Comparison of ENCODE assay signal across 13 cellular contexts in genomic region chr7:143126146-143126545, GRCh38. TPM values are rescaled to one million over a fixed set of nuclear protein-coding genes. Genes with fewer than 3 reads are reported as not detected.
DNase-seq lines count a peak whose midpoint lies in the region; ATAC-seq and TF ChIP-seq lines count a peak whose summit lies in the region.
"Had no signal": no experiment of that assay in that cellular context is flagged by ENCODE, and none has a peak within 500 bp of the region (broad histone marks: within the 10 kb centered on the region; RNA-seq: fewer than 3 reads in every experiment).

No MANE protein-coding gene starts in this region.

- H3K27ac Mint-ChIP-seq in CD14-positive monocyte (peak overlapping the region; percentile 38 to 88 (median 65)), naive B cell (peak overlapping the region in 2 of 6 donors; percentile 4 to 25)
- H3K27ac Mint-ChIP-seq: activated naive CD4-positive, alpha-beta T cell treated with anti-CD3 and anti-CD28 coated beads for 36 hours; mesothelial cell of epicardium had no signal

- peaks cover 2 to 5% of the 10 kb centered on the region in 2 donors for H3K36me3 Mint-ChIP-seq in CD14-positive monocyte
- H3K36me3 Mint-ChIP-seq in naive B cell: no peaks in the 10 kb centered on the region

- peaks cover 10 to 38% (median 26%) of the 10 kb centered on the region in 7 donors for H3K9me3 Mint-ChIP-seq in CD14-positive monocyte
- H3K9me3 Mint-ChIP-seq in naive B cell: peaks cover 0 to 27% (median 18%) of the 10 kb centered on the region in 7 donors

- TF ChIP-seq CTCF in CD14-positive monocyte (IDR thresholded peaks at IDR 0.05): no peak

- ATAC-seq in naive B cell (ENCODE audit: low read depth in 2 of 2) (peak; percentile 86 to 95), HG03175 (IDR thresholded peaks at IDR 0.05; ENCODE audit: unreplicated experiment) (no peak)
- ATAC-seq: HCT116 had no signal

- intact Hi-C loops in CD14-positive monocyte (cut with micrococcal nuclease): loop anchor here (5.0 kb wide), 2 partner anchors 76 to 81 kb away; no protein-coding TSS in a partner anchor

- H3K4me1 Mint-ChIP-seq in CD14-positive monocyte: peaks cover 43% of the 10 kb centered on the region
- peaks cover 30 to 37% (median 32%) of the 10 kb centered on the region in 3 donors for H3K4me1 Mint-ChIP-seq in naive B cell

- H3K27me3 Mint-ChIP-seq in CD14-positive monocyte (ENCODE audit: low read depth in 3 of 3) (no peaks in the 10 kb centered on the region), naive B cell (no peaks in the 10 kb centered on the region)

- H3K4me3 Mint-ChIP-seq in CD14-positive monocyte (no peak overlapping the region), naive B cell (no peak overlapping the region)
- H3K4me3 Mint-ChIP-seq: activated naive CD4-positive, alpha-beta T cell treated with anti-CD3 and anti-CD28 coated beads for 36 hours; mesothelial cell of epicardium had no signal

- DNase-seq in CD14-positive monocyte (ENCODE audit: low spot score) (no peak), NOMO-1 treated with DMSO at 0.1 percent for 48 hours (lab: John Stamatoyannopoulos, UW; ENCODE audit: unreplicated experiment) (peak; percentile 89), dedifferentiated amniotic fluid mesenchymal stem cell (ENCODE audit: extremely low spot score) (peak; percentile 80), naive B cell (peak; percentile 27), mucosa of gallbladder (ENCODE audit: low spot score) (no peak)
- DNase-seq in stimulated activated CD8-positive, alpha-beta memory T cell treated with anti-CD3 and anti-CD28 coated beads, Interleukin-4, amount 100 ng/mL, for 48 hours: no peak
- DNase-seq in stimulated activated CD4-positive, alpha-beta T cell treated with anti-CD3 and anti-CD28 coated beads, Interleukin-4, amount 100 ng/mL, for 24 hours: no peak
- DNase-seq: activated naive CD4-positive, alpha-beta T cell treated with anti-CD3 and anti-CD28 coated beads for 36 hours; NCI-H345; thyroid gland had no signal

RNA-seq across cellular contexts. Expression of gene PIP, which starts 5.7 kb away (rescaled TPM):
- polyA plus RNA-seq in CD14-positive monocyte (not detected), naive B cell (ENCODE audit: low read depth in 6 of 6) (not detected)
- not detected for total RNA-seq in mucosa of gallbladder
- total RNA-seq: activated naive CD4-positive, alpha-beta T cell treated with anti-CD3 and anti-CD28 coated beads for 36 hours; mesothelial cell of epicardium; thyroid gland had no signal

RNA-seq across cellular contexts. Expression of gene TAS2R39, which starts 57.1 kb away (rescaled TPM):
- not detected for polyA plus RNA-seq in CD14-positive monocyte
- polyA plus RNA-seq in naive B cell (ENCODE audit: low read depth in 6 of 6): not detected
- total RNA-seq in mucosa of gallbladder: not detected
- total RNA-seq: activated naive CD4-positive, alpha-beta T cell treated with anti-CD3 and anti-CD28 coated beads for 36 hours; mesothelial cell of epicardium; thyroid gland had no signal

Comparison
In these comparisons a context has a peak if more than half of its experiments do, and no peak if none do; other contexts are left out.
1. DNase-seq: peak in NOMO-1 treated with DMSO at 0.1 percent for 48 hours (single experiment), dedifferentiated amniotic fluid mesenchymal stem cell (single experiment) and naive B cell (single experiment); none in CD14-positive monocyte (single experiment), mucosa of gallbladder (single experiment), stimulated activated CD8-positive, alpha-beta memory T cell treated with anti-CD3 and anti-CD28 coated beads, Interleukin-4, amount 100 ng/mL, for 48 hours (single experiment) and stimulated activated CD4-positive, alpha-beta T cell treated with anti-CD3 and anti-CD28 coated beads, Interleukin-4, amount 100 ng/mL, for 24 hours (single experiment).